15 cellular contexts compared by ENCODE assay signal in genomic region chr22:41907436-41908401, GRCh38. TPM values are rescaled to one million over a fixed set of nuclear protein-coding genes. Genes with fewer than 3 reads are reported as not detected.
DNase-seq lines count a peak whose midpoint lies in the region; ATAC-seq lines count a peak whose summit lies in the region.
"Had no signal": no experiment of that assay in that cellular context is flagged by ENCODE, and none has a peak within 500 bp of the region (broad histone marks: within the 10 kb centered on the region; RNA-seq: fewer than 3 reads in every experiment).

No MANE protein-coding gene starts in this region.

- H3K4me1 Mint-ChIP-seq in activated CD8-positive, alpha-beta memory T cell treated with anti-CD3 and anti-CD28 coated beads, Interleukin-2, amount 10 ng/mL, durations not matched to agents 7 days and 5 days, result peaks cover 27% of the 10 kb centered on the region
- peaks cover 25% of the 10 kb centered on the region for H3K4me1 Mint-ChIP-seq in activated naive CD8-positive, alpha-beta T cell treated with anti-CD3 and anti-CD28 coated beads, Interleukin-2, amount 50 U/mL, for 24 hours

- peaks cover 29% of the 10 kb centered on the region for H3K27me3 Mint-ChIP-seq in activated CD8-positive, alpha-beta memory T cell treated with anti-CD3 and anti-CD28 coated beads, Interleukin-2, amount 10 ng/mL, durations not matched to agents 7 days and 5 days
- H3K27me3 Mint-ChIP-seq in activated naive CD8-positive, alpha-beta T cell treated with anti-CD3 and anti-CD28 coated beads, Interleukin-2, amount 50 U/mL, for 24 hours, result peaks cover 19% of the 10 kb centered on the region

- H3K23ac ChIP-seq in neuronal stem cell (ENCODE audit: low read depth, low read length, poor library complexity), result no peak overlapping the region

- CTCF ChIA-PET in activated CD8-positive, alpha-beta memory T cell treated with anti-CD3 and anti-CD28 coated beads, Interleukin-2, amount 10 ng/mL, durations not matched to agents 7 days and 5 days (lab: Charles Lee), result interaction anchor here (0.5 to 2.7 kb wide), 10 partner anchors 9 to 504 kb away, joined by 3 to 15 read pairs (median 4); partner anchors contain the start of genes CENPM and TNFRSF13C

- peaks cover 23% of the 10 kb centered on the region; the same call in 1 of the 2 replicates for H3K4me1 ChIP-seq in HUES6 (ENCODE audit: control insufficient read depth, insufficient read depth, low read length)
- peaks cover 10% of the 10 kb centered on the region in 2 donors for H3K4me1 ChIP-seq in neuronal stem cell (ENCODE audit: control insufficient read depth in 2 of 2, insufficient read depth in 1 of 2, low read depth in 1 of 2, low read length in 2 of 2)

- peak overlapping the region; percentile 23 for H3K9ac ChIP-seq in HUES6 (ENCODE audit: low read length)
- H3K9ac ChIP-seq in neuronal stem cell (ENCODE audit: low read depth, low read length, poor library complexity), result peak overlapping the region; percentile 32

- H2BK5ac ChIP-seq in neuronal stem cell (ENCODE audit: low read length), result no peak overlapping the region

- peaks cover 51% of the 10 kb centered on the region for H3K27me3 ChIP-seq in HUES6 (ENCODE audit: control insufficient read depth, insufficient read depth, low read length)
- H3K27me3 ChIP-seq in neuronal stem cell (ENCODE audit: control insufficient read depth in 3 of 3, insufficient read depth in 3 of 3, low read depth in 1 of 3, low read length in 3 of 3), result peaks cover 31 to 42% (median 42%) of the 10 kb centered on the region in 3 experiments

- H3K9me3 Mint-ChIP-seq in activated CD8-positive, alpha-beta memory T cell treated with anti-CD3 and anti-CD28 coated beads, Interleukin-2, amount 10 ng/mL, durations not matched to agents 7 days and 5 days (ENCODE audit: low read depth), result no peaks in the 10 kb centered on the region
- no peaks in the 10 kb centered on the region for H3K9me3 Mint-ChIP-seq in activated naive CD8-positive, alpha-beta T cell treated with anti-CD3 and anti-CD28 coated beads, Interleukin-2, amount 50 U/mL, for 24 hours
- H3K9me3 Mint-ChIP-seq: naive thymus-derived CD4-positive, alpha-beta T cell had no signal

- H3K4ac ChIP-seq in neuronal stem cell (ENCODE audit: low read length), result no peak overlapping the region

- H3K27ac Mint-ChIP-seq in activated CD8-positive, alpha-beta memory T cell treated with anti-CD3 and anti-CD28 coated beads, Interleukin-2, amount 10 ng/mL, durations not matched to agents 7 days and 5 days, result peak overlapping the region; percentile 63
- no peak overlapping the region for H3K27ac Mint-ChIP-seq in activated naive CD8-positive, alpha-beta T cell treated with anti-CD3 and anti-CD28 coated beads, Interleukin-2, amount 50 U/mL, for 24 hours

- H2BK120ac ChIP-seq in neuronal stem cell (ENCODE audit: low read depth, low read length), result no peak overlapping the region

- peaks cover 53% of the 10 kb centered on the region for H3K36me3 ChIP-seq in HUES6 (ENCODE audit: control insufficient read depth, insufficient read depth, low read length)
- H3K36me3 ChIP-seq in neuronal stem cell (replicated peaks in 1 of 2; ENCODE audit: control insufficient read depth in 2 of 2, insufficient read depth in 2 of 2, low read length in 2 of 2), result peaks cover 36 to 53% of the 10 kb centered on the region in 2 donors

- no peak overlapping the region for H2AFZ ChIP-seq in neuronal stem cell (ENCODE audit: low read length)

- H3K14ac ChIP-seq in neuronal stem cell (ENCODE audit: low read length), result no peak overlapping the region

- no peak overlapping the region for H2BK12ac ChIP-seq in neuronal stem cell (ENCODE audit: low read length)

- no peak overlapping the region for H3K4me2 ChIP-seq in neuronal stem cell (ENCODE audit: insufficient read depth, low read length, poor library complexity, severe bottlenecking)

- peaks cover 3% of the 10 kb centered on the region for H3K36me3 Mint-ChIP-seq in activated CD8-positive, alpha-beta memory T cell treated with anti-CD3 and anti-CD28 coated beads, Interleukin-2, amount 10 ng/mL, durations not matched to agents 7 days and 5 days
- peaks cover 12% of the 10 kb centered on the region for H3K36me3 Mint-ChIP-seq in activated naive CD8-positive, alpha-beta T cell treated with anti-CD3 and anti-CD28 coated beads, Interleukin-2, amount 50 U/mL, for 24 hours (ENCODE audit: low read depth)

- H3K9me3 ChIP-seq in HUES6 (ENCODE audit: control insufficient read depth, insufficient read depth, low read depth, low read length) (no peaks in the 10 kb centered on the region), neuronal stem cell (replicated peaks in 1 of 2; ENCODE audit: control insufficient read depth in 2 of 2, insufficient read depth in 1 of 2, low read depth in 1 of 2, low read length in 2 of 2) (no peaks in the 10 kb centered on the region)
- H3K9me3 ChIP-seq: upper lobe of right lung had no signal

- H2BK15ac ChIP-seq in neuronal stem cell (ENCODE audit: low read length), result no peak overlapping the region

- no peak overlapping the region for H4K8ac ChIP-seq in neuronal stem cell (ENCODE audit: low read depth, low read length)

- no peak overlapping the region for H2AK5ac ChIP-seq in neuronal stem cell (ENCODE audit: low read depth, low read length)

- H3K4me3 ChIP-seq in HUES6 (ENCODE audit: low read depth, low read length), result no peak overlapping the region
- H3K4me3 ChIP-seq in neuronal stem cell (ENCODE audit: low read length in 2 of 2), result peak overlapping the region in 1 of 2 donors; percentile 16
- H3K4me3 ChIP-seq: upper lobe of right lung had no signal

- peak; percentile 24 for ATAC-seq in activated CD8-positive, alpha-beta memory T cell treated with anti-CD3 and anti-CD28 coated beads, Interleukin-2, amount 10 ng/mL, durations not matched to agents 7 days and 5 days
- ATAC-seq in activated naive CD8-positive, alpha-beta T cell treated with anti-CD3 and anti-CD28 coated beads, Interleukin-2, amount 50 U/mL, for 24 hours, result peak; percentile 13
- no peak for ATAC-seq in GM19395 (IDR thresholded peaks at IDR 0.05; ENCODE audit: unreplicated experiment)
- ATAC-seq: upper lobe of right lung had no signal

- H3K18ac ChIP-seq in neuronal stem cell (ENCODE audit: low read length), result no peak overlapping the region

- H4K91ac ChIP-seq in neuronal stem cell (ENCODE audit: low read depth, low read length, poor library complexity), result no peak overlapping the region

- no peak overlapping the region for H3K4me3 Mint-ChIP-seq in activated CD8-positive, alpha-beta memory T cell treated with anti-CD3 and anti-CD28 coated beads, Interleukin-2, amount 10 ng/mL, durations not matched to agents 7 days and 5 days
- no peak overlapping the region for H3K4me3 Mint-ChIP-seq in activated naive CD8-positive, alpha-beta T cell treated with anti-CD3 and anti-CD28 coated beads, Interleukin-2, amount 50 U/mL, for 24 hours

- no peaks in the 10 kb centered on the region for H3K79me1 ChIP-seq in neuronal stem cell (ENCODE audit: low read depth, low read length)

- DNase-seq in activated CD8-positive, alpha-beta memory T cell treated with anti-CD3 and anti-CD28 coated beads, Interleukin-2, amount 10 ng/mL, durations not matched to agents 7 days and 5 days, result peak; percentile 54
- DNase-seq in activated CD8-positive, alpha-beta memory T cell treated with anti-CD3 and anti-CD28 coated beads, Interleukin-2, amount 50 U/mL, for 48 hours, result no peak
- DNase-seq in activated naive CD8-positive, alpha-beta T cell treated with anti-CD3 and anti-CD28 coated beads, Interleukin-2, amount 50 U/mL, for 24 hours, result no peak
- DNase-seq in neuronal stem cell (ENCODE audit: low spot score) (no peak), NK-92 (lab: John Stamatoyannopoulos, UW; ENCODE audit: unreplicated experiment) (no peak)
- no peak for DNase-seq in stimulated activated CD4-positive, alpha-beta T cell treated with anti-CD3 and anti-CD28 coated beads, Interleukin-4, amount 100 ng/mL, for 1 hour
- DNase-seq: GDM1, RPMI8226, upper lobe of right lung had no signal

- WGBS in neuronal stem cell (ENCODE audit: extremely low coverage in 2 of 2, insufficient read length in 2 of 2, insufficient replicate concordance in 1 of 2), 2 donors, result no CpG with 5 or more reads among the region's 10 CpGs

- no peak overlapping the region for H3K27ac ChIP-seq in HUES6 (ENCODE audit: low read depth, low read length)
- H3K27ac ChIP-seq in neuronal stem cell (replicated peaks; ENCODE audit: low read length), result no peak overlapping the region
- H3K27ac ChIP-seq: upper lobe of right lung, VCaP had no signal

RNA-seq across cellular contexts. Expression of gene SHISA8, which starts 7.2 kb away (rescaled TPM):
- total RNA-seq in activated CD8-positive, alpha-beta memory T cell treated with anti-CD3 and anti-CD28 coated beads, Interleukin-2, amount 10 ng/mL, durations not matched to agents 7 days and 5 days, result under 1 TPM; 0.30 to 0.70 TPM
- polyA plus RNA-seq in neuronal stem cell (2013, experiment 1 of 2), result 0.07 TPM
- 0.14 TPM for polyA plus RNA-seq in neuronal stem cell (2013, experiment 2 of 2)
- total RNA-seq: fibroblast of villous mesenchyme, upper lobe of right lung had no signal
- polyA plus RNA-seq: keratinocyte; naive thymus-derived CD4-positive, alpha-beta T cell had no signal

RNA-seq across cellular contexts. Expression of gene TNFRSF13C, which starts 18.9 kb away (rescaled TPM):
- total RNA-seq in activated CD8-positive, alpha-beta memory T cell treated with anti-CD3 and anti-CD28 coated beads, Interleukin-2, amount 10 ng/mL, durations not matched to agents 7 days and 5 days, result 1 to 10 TPM in 1 of 2 experiments, under 1 TPM in 1; 0.89 to 3.1 TPM
- polyA plus RNA-seq in neuronal stem cell (2013, experiment 1 of 2), result 1.6 TPM
- 1.8 TPM for polyA plus RNA-seq in neuronal stem cell (2013, experiment 2 of 2)

RNA-seq across cellular contexts. Expression of gene CENPM, which starts 39.2 kb away (rescaled TPM):
- total RNA-seq in activated CD8-positive, alpha-beta memory T cell treated with anti-CD3 and anti-CD28 coated beads, Interleukin-2, amount 10 ng/mL, durations not matched to agents 7 days and 5 days, result 10 to 100 TPM; 74.0 to 95.8 TPM
- polyA plus RNA-seq in neuronal stem cell (2013, experiment 1 of 2), result 31.3 TPM
- polyA plus RNA-seq in neuronal stem cell (2013, experiment 2 of 2), result 32.8 TPM
